ENCODE assay signal across 8 cellular contexts in genomic region chr7:6590645-6591110, GRCh38. TPM values are rescaled to one million over a fixed set of nuclear protein-coding genes. Genes with fewer than 3 reads are reported as not detected.
DNase-seq lines count a peak whose midpoint lies in the region; ATAC-seq, FAIRE-seq and TF ChIP-seq lines count a peak whose summit lies in the region.

No MANE protein-coding gene starts in this region.

- H3K27ac ChIP-seq in WERI-Rb-1 = peak overlapping the region; percentile 89
- H3K27ac ChIP-seq in right atrium auricular region = peak overlapping the region; percentile 72 to 76
- peak overlapping the region; percentile 81 to 97 (median 92) for H3K27ac ChIP-seq in spleen

- no peak for FAIRE-seq in frontal cortex (lab: Jason Lieb, UNC)

- no peak for TF ChIP-seq CTCF in GM12875 (IDR thresholded peaks at IDR 0.05; ENCODE audit: borderline replicate concordance, insufficient read depth, low read depth, low read length)
- TF ChIP-seq CTCF in WERI-Rb-1 (IDR thresholded peaks at IDR 0.05; ENCODE audit: low read depth, low read length) = no peak
- no peak for TF ChIP-seq CTCF in right atrium auricular region (IDR thresholded peaks at IDR 0.05)
- peak in 1 of 11 experiments; percentile 0 for TF ChIP-seq CTCF in spleen (IDR thresholded peaks at IDR 0.05 in 8 of 11, conservative IDR thresholded peaks at IDR 0.05 in 3 of 11)

- ATAC-seq in HG02943 (IDR thresholded peaks at IDR 0.05; ENCODE audit: low read depth, unreplicated experiment) = peak; percentile 37

- DNase-seq in WERI-Rb-1 (peak; percentile 49), right atrium auricular region (ENCODE audit: low spot score) (no peak), spleen (no peak), HK-2 (ENCODE audit: unreplicated experiment) (no peak), frontal cortex (ENCODE audit: low spot score in 2 of 2) (no peak)
- DNase-seq in activated CD4-positive, CD25-positive, alpha-beta regulatory T cell (lab: John Stamatoyannopoulos, UW) = no peak

- no peak for TF ChIP-seq POLR2A in spleen (IDR thresholded peaks at IDR 0.05)

- H3K36me3 ChIP-seq in WERI-Rb-1 (peaks cover 73% of the 10 kb centered on the region), right atrium auricular region (peaks cover 41% of the 10 kb centered on the region), spleen (peaks cover 0 to 79% (median 54%) of the 10 kb centered on the region in 6 donors)

- H3K4me3 ChIP-seq in GM12875 (ENCODE audit: low read depth, low read length) (peak overlapping the region; percentile 98), WERI-Rb-1 (ENCODE audit: low read depth, low read length) (peak overlapping the region; percentile 94), right atrium auricular region (peak overlapping the region; percentile 75 to 82), spleen (peak overlapping the region; percentile 63 to 98 (median 87))

- H3K9me3 ChIP-seq in WERI-Rb-1 (ENCODE audit: severe bottlenecking) = no peaks in the 10 kb centered on the region
- H3K9me3 ChIP-seq in right atrium auricular region = no peaks in the 10 kb centered on the region
- H3K9me3 ChIP-seq in spleen = no peaks in the 10 kb centered on the region

- intact Hi-C loops in spleen (cut with DNase I; ENCODE audit: low total_unique reads) = no loop called here

- 9 to 18% (median 11%) methylated on average over 10 of the region's 10 CpGs for WGBS in spleen, 5 donors

- peaks cover 0 to 18% of the 10 kb centered on the region in 2 donors for H3K4me1 ChIP-seq in right atrium auricular region
- peaks cover 7 to 38% (median 25%) of the 10 kb centered on the region in 6 donors for H3K4me1 ChIP-seq in spleen

- H3K27me3 ChIP-seq in WERI-Rb-1 (ENCODE audit: insufficient read depth, low read depth, severe bottlenecking) (no peaks in the 10 kb centered on the region), right atrium auricular region (no peaks in the 10 kb centered on the region), spleen (replicated peaks in 1 of 7) (no peaks in the 10 kb centered on the region)

RNA-seq across cellular contexts. Expression of gene INTS15, which starts 0.9 kb away (rescaled TPM):
- total RNA-seq in right atrium auricular region = 10 to 100 TPM; 12.5 to 19.5 TPM
- 10 to 100 TPM; 29.8 to 43.9 (median 37.8) TPM for total RNA-seq in spleen
- 10 to 100 TPM; 14.3 to 31.5 (median 27.2) TPM for polyA plus RNA-seq in spleen
- 22.4 TPM for total RNA-seq in frontal cortex

RNA-seq across cellular contexts. Expression of gene ZDHHC4, which starts 13.4 kb away (rescaled TPM):
- total RNA-seq in right atrium auricular region = 10 to 100 TPM; 37.5 to 48.4 TPM
- 10 to 100 TPM; 30.9 to 46.4 (median 40.4) TPM for total RNA-seq in spleen
- polyA plus RNA-seq in spleen = 10 to 100 TPM; 26.6 to 37.2 (median 32.3) TPM
- 52.2 TPM for total RNA-seq in frontal cortex

RNA-seq across cellular contexts. Expression of gene ZNF853, which starts 24.7 kb away (rescaled TPM):
- 10 to 100 TPM; 13.3 to 25.2 TPM for total RNA-seq in right atrium auricular region
- total RNA-seq in spleen = 10 to 100 TPM in 1 of 7 donors, 1 to 10 TPM in 6; 3.7 to 10.1 (median 5.8) TPM
- polyA plus RNA-seq in spleen = 1 to 10 TPM; 1.3 to 2.3 (median 1.5) TPM
- total RNA-seq in frontal cortex = 23.6 TPM

RNA-seq across cellular contexts. Expression of gene GRID2IP, which starts 39.4 kb away (rescaled TPM):
- total RNA-seq in right atrium auricular region (under 1 TPM in 1 of 2 donors, not detected in 1; 0.28 TPM), spleen (1 to 10 TPM in 1 of 7 donors, under 1 TPM in 5, not detected in 1; 0.23 to 1.0 (median 0.33) TPM), frontal cortex (0.41 TPM)
- polyA plus RNA-seq in spleen = under 1 TPM in 2 of 3 donors, not detected in 1; 0.08 to 0.16 TPM

RNA-seq across cellular contexts. Expression of gene ZNF316, which starts 46.4 kb away (rescaled TPM):
- total RNA-seq in right atrium auricular region (10 to 100 TPM in 1 of 2 donors, 1 to 10 TPM in 1; 9.0 to 12.6 TPM), spleen (10 to 100 TPM; 34.6 to 60.5 (median 45.6) TPM), frontal cortex (15.5 TPM)
- polyA plus RNA-seq in spleen = 10 to 100 TPM in 2 of 3 donors, 1 to 10 TPM in 1; 9.5 to 44.0 (median 14.1) TPM
